8 cellular contexts compared by ENCODE assay signal in genomic region chr10:97445357-97445721, GRCh38. TPM values are rescaled to one million over a fixed set of nuclear protein-coding genes. Genes with fewer than 3 reads are reported as not detected.
DNase-seq lines count a peak whose midpoint lies in the region; ATAC-seq and TF ChIP-seq lines count a peak whose summit lies in the region.

No MANE protein-coding gene starts in this region.

- H3K9me3 ChIP-seq in HUES64 (ENCODE audit: insufficient read depth, low read depth, low read length) (no peaks in the 10 kb centered on the region), muscle layer of colon (ENCODE audit: low read length) (no peaks in the 10 kb centered on the region)

- DNase-seq in AG09309 (ENCODE audit: low read depth) (no peak), COLO829 (ENCODE audit: low spot score) (no peak)
- DNase-seq in stimulated activated CD4-positive, alpha-beta T cell treated with anti-CD3 and anti-CD28 coated beads, Interleukin-2, amount 100 ng/mL, for 24 hours = no peak

- H3K36me3 ChIP-seq in HUES64 (ENCODE audit: insufficient read depth, low read length) = peaks cover 35% of the 10 kb centered on the region
- peaks cover 6% of the 10 kb centered on the region for H3K36me3 ChIP-seq in muscle layer of colon (ENCODE audit: insufficient read depth, low read length)

- H3K4me3 ChIP-seq in AG09309 (ENCODE audit: control insufficient read depth, low read depth, low read length) = peak overlapping the region; percentile 78
- peak overlapping the region; percentile 96 for H3K4me3 ChIP-seq in HUES64 (ENCODE audit: low read length)
- peak overlapping the region; percentile 30 to 93 for H3K4me3 ChIP-seq in muscle layer of colon (ENCODE audit: low read depth in 1 of 2, low read length in 2 of 2)

- peaks cover 5% of the 10 kb centered on the region for H3K4me1 ChIP-seq in HUES64 (ENCODE audit: insufficient read depth, low read length)
- H3K4me1 ChIP-seq in muscle layer of colon (ENCODE audit: insufficient read depth, low read length) = peaks cover 21% of the 10 kb centered on the region

- H3K27me3 ChIP-seq in HUES64 (ENCODE audit: insufficient read depth, low read length) (no peaks in the 10 kb centered on the region), muscle layer of colon (ENCODE audit: control insufficient read depth in 1 of 2, insufficient read depth in 2 of 2, low read length in 2 of 2) (no peaks in the 10 kb centered on the region)

- ATAC-seq in GM19467 (IDR thresholded peaks at IDR 0.05; ENCODE audit: unreplicated experiment) (no peak), HG03432 (IDR thresholded peaks at IDR 0.05; ENCODE audit: unreplicated experiment) (no peak)

- 2% methylated on average over 13 of the region's 13 CpGs for WGBS in HUES64

- H3K27ac ChIP-seq in HUES64 (ENCODE audit: low read depth, low read length) = peak overlapping the region; percentile 67
- H3K27ac ChIP-seq in cingulate gyrus (ENCODE audit: low read depth, low read length) = peak overlapping the region; percentile 32
- peak overlapping the region; percentile 56 for H3K27ac ChIP-seq in muscle layer of colon (ENCODE audit: low read depth, low read length)

- no peak for TF ChIP-seq CTCF in AG09309 (IDR thresholded peaks at IDR 0.05; ENCODE audit: control insufficient read depth, insufficient read depth, low read depth, low read length, missing control alignments)

- peak overlapping the region; percentile 86 for H3K9ac ChIP-seq in HUES64 (ENCODE audit: low read depth, low read length)
- H3K9ac ChIP-seq in muscle layer of colon (ENCODE audit: low read length) = peak overlapping the region; percentile 66

RNA-seq across cellular contexts. Expression of gene EXOSC1, which starts 0.5 kb away (rescaled TPM):
- polyA plus RNA-seq in HUES64 (2013, experiment 1 of 2) = 56.7 TPM
- polyA plus RNA-seq in HUES64 (2013, experiment 2 of 2) = 57.9 TPM

RNA-seq across cellular contexts. Expression of gene ZDHHC16, which starts 0.6 kb away (rescaled TPM):
- polyA plus RNA-seq in HUES64 (2013, experiment 1 of 2) = 50.6 TPM
- 43.2 TPM for polyA plus RNA-seq in HUES64 (2013, experiment 2 of 2)

RNA-seq across cellular contexts. Expression of gene PGAM1, which starts 19.3 kb away (rescaled TPM):
- polyA plus RNA-seq in HUES64 (2013, experiment 1 of 2) = 722 TPM
- polyA plus RNA-seq in HUES64 (2013, experiment 2 of 2) = 705 TPM

RNA-seq across cellular contexts. Expression of gene RRP12, which starts 44.2 kb away (rescaled TPM):
- polyA plus RNA-seq in HUES64 (2013, experiment 1 of 2) = 38.9 TPM
- polyA plus RNA-seq in HUES64 (2013, experiment 2 of 2) = 27.1 TPM

RNA-seq across cellular contexts. Expression of gene MMS19, which starts 52.9 kb away (rescaled TPM):
- polyA plus RNA-seq in HUES64 (2013, experiment 1 of 2) = 81.8 TPM
- polyA plus RNA-seq in HUES64 (2013, experiment 2 of 2) = 92.4 TPM
